Comparison of ENCODE assay signal across 10 cellular contexts in genomic region chr12:6925239-6925542, GRCh38. TPM values are rescaled to one million over a fixed set of nuclear protein-coding genes. Genes with fewer than 3 reads are reported as not detected.
A peak's percentile ranks its signal among the peaks of the same experiment; 100 is the strongest.
DNase-seq lines count a peak whose midpoint lies in the region; ATAC-seq, FAIRE-seq and TF ChIP-seq lines count a peak whose summit lies in the region.
"Had no signal": no experiment of that assay in that cellular context is flagged by ENCODE, and none has a peak within 500 bp of the region (broad histone marks: within the 10 kb centered on the region; RNA-seq: fewer than 3 reads in every experiment).

No MANE protein-coding gene starts in this region.

- peak overlapping the region; percentile 95 for H3K9ac ChIP-seq in astrocyte (ENCODE audit: low read length)

- DNase-seq in NCI-H82 (lab: John Stamatoyannopoulos, UW) = peak; percentile 50
- no peak for DNase-seq in NCI-H82 treated with DMSO at 0.1 percent for 48 hours (lab: John Stamatoyannopoulos, UW; ENCODE audit: unreplicated experiment)
- DNase-seq in astrocyte (ENCODE audit: low read depth) = no peak
- no peak for DNase-seq in right lobe of liver
- DNase-seq in thoracic aorta (ENCODE audit: low spot score) = no peak
- DNase-seq in NCI-H1048 (lab: John Stamatoyannopoulos, UW) = no peak
- DNase-seq in stimulated activated CD4-positive, alpha-beta T cell treated with anti-CD3 and anti-CD28 coated beads, Interleukin-15, amount 100 ng/mL, for 24 hours = no peak

- H3K36me3 ChIP-seq in astrocyte (ENCODE audit: insufficient read depth, low read length) (no peaks in the 10 kb centered on the region), right lobe of liver (no peaks in the 10 kb centered on the region), thoracic aorta (no peaks in the 10 kb centered on the region)

- intact Hi-C loops in right lobe of liver (cut with DNase I) = no loop called here

- H3K4me2 ChIP-seq in astrocyte (ENCODE audit: low read length) = peak overlapping the region; percentile 98

- TF ChIP-seq CTCF in astrocyte (IDR thresholded peaks at IDR 0.05; ENCODE audit: insufficient read depth, low read depth, low read length) (no peak), right lobe of liver (IDR thresholded peaks at IDR 0.05) (no peak), thoracic aorta (IDR thresholded peaks at IDR 0.05) (no peak)

- H3K36me3 Mint-ChIP-seq in astrocyte (ENCODE audit: low read depth, unreplicated experiment) = peaks cover 11% of the 10 kb centered on the region

- no peak overlapping the region for H3K4me3 ChIP-seq in astrocyte (ENCODE audit: insufficient read depth, low read depth, low read length)
- no peak overlapping the region for H3K4me3 ChIP-seq in right lobe of liver
- H3K4me3 ChIP-seq in thoracic aorta = peak overlapping the region; percentile 95

- no peaks in the 10 kb centered on the region for H3K9me3 ChIP-seq in astrocyte (ENCODE audit: insufficient read depth, low read depth, low read length)
- no peaks in the 10 kb centered on the region for H3K9me3 ChIP-seq in right lobe of liver
- H3K9me3 ChIP-seq in thoracic aorta = no peaks in the 10 kb centered on the region

- H3K27ac ChIP-seq in astrocyte (ENCODE audit: low read depth, low read length) (peak overlapping the region; percentile 78), right lobe of liver (peak overlapping the region; percentile 62 to 80 (median 70)), thoracic aorta (peak overlapping the region; percentile 96 to 97)

- ATAC-seq in right lobe of liver (no peak), thoracic aorta (ENCODE audit: insufficient number of reproducible peaks, low FRiP score, low read depth) (no peak), GM19467 (IDR thresholded peaks at IDR 0.05; ENCODE audit: unreplicated experiment) (no peak)
- ATAC-seq: CD8-positive, alpha-beta T cell had no signal

- peaks cover 41% of the 10 kb centered on the region for H3K4me1 Mint-ChIP-seq in astrocyte (ENCODE audit: low read depth, unreplicated experiment)

- 14% methylated on average over 1 of the region's 1 CpG for WGBS in right lobe of liver (ENCODE audit: insufficient coverage, low coverage, low lambda C conversion rate, missing lambda C conversion rate)

- peak overlapping the region; percentile 49 for H2AFZ ChIP-seq in astrocyte (ENCODE audit: low read depth, low read length)

- peak overlapping the region; percentile 91 for H3K4me3 Mint-ChIP-seq in astrocyte (ENCODE audit: unreplicated experiment)

- H3K27ac Mint-ChIP-seq in astrocyte (ENCODE audit: unreplicated experiment) = peak overlapping the region; percentile 98

- H3K4me1 ChIP-seq in astrocyte (ENCODE audit: insufficient read depth, low read length) (peaks cover 39% of the 10 kb centered on the region), right lobe of liver (peaks cover 0 to 44% (median 18%) of the 10 kb centered on the region in 4 donors), thoracic aorta (ENCODE audit: control insufficient read depth in 1 of 2, low read depth in 2 of 2) (peaks cover 18 to 40% of the 10 kb centered on the region in 2 donors)

- H3K9me3 Mint-ChIP-seq in astrocyte (ENCODE audit: unreplicated experiment) = no peaks in the 10 kb centered on the region
- H3K9me3 Mint-ChIP-seq: CD8-positive, alpha-beta T cell had no signal

- H4K20me1 ChIP-seq in astrocyte (ENCODE audit: insufficient read depth, low read length) = peaks cover 18% of the 10 kb centered on the region

- peaks cover 30% of the 10 kb centered on the region for H3K79me2 ChIP-seq in astrocyte (ENCODE audit: insufficient read depth, low read length)

- no peaks in the 10 kb centered on the region for H3K27me3 ChIP-seq in astrocyte (ENCODE audit: insufficient read depth, low read length)
- no peaks in the 10 kb centered on the region for H3K27me3 ChIP-seq in right lobe of liver
- H3K27me3 ChIP-seq in thoracic aorta (replicated peaks; ENCODE audit: insufficient read depth) = no peaks in the 10 kb centered on the region

- no peaks in the 10 kb centered on the region for H3K27me3 Mint-ChIP-seq in astrocyte (ENCODE audit: low read depth, unreplicated experiment)

- no peak for TF ChIP-seq POLR2A in right lobe of liver (IDR thresholded peaks at IDR 0.05)

- FAIRE-seq in astrocyte (lab: Jason Lieb, UNC) = no peak

RNA-seq across cellular contexts. Expression of gene ATN1, which starts 2.6 kb away (rescaled TPM):
- total RNA-seq in astrocyte (94.9 and 97.8 TPM in 2 replicates), right lobe of liver (10 to 100 TPM in 5 of 6 experiments, 1 to 10 TPM in 1; 9.2 to 24.1 (median 16.8) TPM), thoracic aorta (100 to 1,000 TPM; 109 to 163 TPM)

RNA-seq across cellular contexts. Expression of gene ENO2, which starts 10.8 kb away (rescaled TPM):
- 46.4 and 47.7 TPM in 2 replicates for total RNA-seq in astrocyte
- 1 to 10 TPM; 1.1 to 9.3 (median 2.0) TPM for total RNA-seq in right lobe of liver
- total RNA-seq in thoracic aorta = 10 to 100 TPM; 53.6 to 57.9 TPM

RNA-seq across cellular contexts. Expression of gene RNU7-1, which starts 18.4 kb away (rescaled TPM):
- total RNA-seq in astrocyte (not detected in 2 replicates), right lobe of liver (not detected), thoracic aorta (not detected)
- total RNA-seq: bronchial epithelial cell; CD8-positive, alpha-beta T cell had no signal

RNA-seq across cellular contexts. Expression of gene C12orf57, which starts 18.6 kb away (rescaled TPM):
- 117 and 123 TPM in 2 replicates for total RNA-seq in astrocyte
- total RNA-seq in right lobe of liver = 100 to 1,000 TPM in 2 of 6 experiments, 10 to 100 TPM in 4; 47.6 to 189 (median 70.5) TPM
- 100 to 1,000 TPM; 370 to 416 TPM for total RNA-seq in thoracic aorta

RNA-seq across cellular contexts. Expression of gene LRRC23, which starts 20.6 kb away (rescaled TPM):
- total RNA-seq in astrocyte (5.0 and 5.2 TPM in 2 replicates), right lobe of liver (1 to 10 TPM in 5 of 6 experiments, under 1 TPM in 1; 0.93 to 4.3 (median 2.6) TPM), thoracic aorta (1 to 10 TPM; 8.5 TPM)
